1 cellular context compared by ENCODE assay signal in the genomic region with DNA sequence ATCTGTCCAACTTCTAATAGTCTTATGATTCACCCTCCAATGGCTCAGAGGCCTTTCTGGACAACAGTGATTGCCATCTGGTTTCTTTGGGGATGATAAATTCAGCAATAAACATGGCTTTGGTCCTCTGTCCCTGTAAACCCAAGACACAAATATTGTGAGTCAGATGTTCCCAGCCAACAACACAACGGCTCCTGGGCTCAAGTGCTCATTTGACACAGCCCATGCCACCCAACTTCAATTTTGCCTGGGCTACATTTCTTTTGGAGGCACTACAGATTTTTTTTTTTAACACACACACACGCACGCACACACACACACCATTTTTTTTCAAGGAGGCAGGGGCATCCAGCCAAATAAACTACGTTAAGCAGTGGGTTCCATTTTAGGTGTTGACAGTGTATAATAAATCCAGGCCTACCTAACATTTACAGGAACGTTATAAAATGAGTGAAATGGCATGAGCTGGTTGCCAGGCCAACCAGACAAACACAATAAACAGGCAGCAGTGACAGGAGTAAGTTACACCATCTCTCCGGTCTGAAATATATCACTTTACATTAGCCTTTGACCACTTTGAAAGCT.
A peak's percentile ranks its signal among the peaks of the same experiment; 100 is the strongest.
TF ChIP-seq lines count a peak whose summit lies in the region.

No MANE protein-coding gene starts in this region.

TF ChIP-seq in HEK293, 187 proteins besides CTCF, POLR2A, EP300 and RAD21 (continued from another document and continues in another):
- TF ChIP-seq, protein P1, sequence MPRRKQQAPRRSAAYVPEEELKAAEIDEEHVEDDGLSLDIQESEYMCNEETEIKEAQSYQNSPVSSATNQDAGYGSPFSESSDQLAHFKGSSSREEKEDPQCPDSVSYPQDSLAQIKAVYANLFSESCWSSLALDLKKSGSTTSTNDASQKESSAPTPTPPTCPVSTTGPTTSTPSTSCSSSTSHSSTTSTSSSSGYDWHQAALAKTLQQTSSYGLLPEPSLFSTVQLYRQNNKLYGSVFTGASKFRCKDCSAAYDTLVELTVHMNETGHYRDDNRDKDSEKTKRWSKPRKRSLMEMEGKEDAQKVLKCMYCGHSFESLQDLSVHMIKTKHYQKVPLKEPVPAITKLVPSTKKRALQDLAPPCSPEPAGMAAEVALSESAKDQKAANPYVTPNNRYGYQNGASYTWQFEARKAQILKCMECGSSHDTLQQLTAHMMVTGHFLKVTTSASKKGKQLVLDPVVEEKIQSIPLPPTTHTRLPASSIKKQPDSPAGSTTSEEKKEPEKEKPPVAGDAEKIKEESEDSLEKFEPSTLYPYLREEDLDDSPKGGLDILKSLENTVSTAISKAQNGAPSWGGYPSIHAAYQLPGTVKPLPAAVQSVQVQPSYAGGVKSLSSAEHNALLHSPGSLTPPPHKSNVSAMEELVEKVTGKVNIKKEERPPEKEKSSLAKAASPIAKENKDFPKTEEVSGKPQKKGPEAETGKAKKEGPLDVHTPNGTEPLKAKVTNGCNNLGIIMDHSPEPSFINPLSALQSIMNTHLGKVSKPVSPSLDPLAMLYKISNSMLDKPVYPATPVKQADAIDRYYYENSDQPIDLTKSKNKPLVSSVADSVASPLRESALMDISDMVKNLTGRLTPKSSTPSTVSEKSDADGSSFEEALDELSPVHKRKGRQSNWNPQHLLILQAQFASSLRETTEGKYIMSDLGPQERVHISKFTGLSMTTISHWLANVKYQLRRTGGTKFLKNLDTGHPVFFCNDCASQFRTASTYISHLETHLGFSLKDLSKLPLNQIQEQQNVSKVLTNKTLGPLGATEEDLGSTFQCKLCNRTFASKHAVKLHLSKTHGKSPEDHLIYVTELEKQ (tag by site-specific recombination; IDR thresholded peaks at IDR 0.05; ENCODE audit: borderline replicate concordance): peak; percentile 70
- no peak for TF ChIP-seq ZNF26 (tag by site-specific recombination; IDR thresholded peaks at IDR 0.05)
- TF ChIP-seq, protein P2, sequence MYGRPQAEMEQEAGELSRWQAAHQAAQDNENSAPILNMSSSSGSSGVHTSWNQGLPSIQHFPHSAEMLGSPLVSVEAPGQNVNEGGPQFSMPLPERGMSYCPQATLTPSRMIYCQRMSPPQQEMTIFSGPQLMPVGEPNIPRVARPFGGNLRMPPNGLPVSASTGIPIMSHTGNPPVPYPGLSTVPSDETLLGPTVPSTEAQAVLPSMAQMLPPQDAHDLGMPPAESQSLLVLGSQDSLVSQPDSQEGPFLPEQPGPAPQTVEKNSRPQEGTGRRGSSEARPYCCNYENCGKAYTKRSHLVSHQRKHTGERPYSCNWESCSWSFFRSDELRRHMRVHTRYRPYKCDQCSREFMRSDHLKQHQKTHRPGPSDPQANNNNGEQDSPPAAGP (tag by site-specific recombination; IDR thresholded peaks at IDR 0.05): no peak
- no peak for TF ChIP-seq ZNF23 (tag by site-specific recombination; IDR thresholded peaks at IDR 0.05; ENCODE audit: borderline replicate concordance)
- no peak for TF ChIP-seq ZNF529 (tag by site-specific recombination; IDR thresholded peaks at IDR 0.05; ENCODE audit: insufficient replicate concordance)
- peak; percentile 85; the same call in 1 of the 2 replicates for TF ChIP-seq KLF7 (tag by site-specific recombination; IDR thresholded peaks at IDR 0.05; ENCODE audit: borderline replicate concordance)
- TF ChIP-seq, protein P3, sequence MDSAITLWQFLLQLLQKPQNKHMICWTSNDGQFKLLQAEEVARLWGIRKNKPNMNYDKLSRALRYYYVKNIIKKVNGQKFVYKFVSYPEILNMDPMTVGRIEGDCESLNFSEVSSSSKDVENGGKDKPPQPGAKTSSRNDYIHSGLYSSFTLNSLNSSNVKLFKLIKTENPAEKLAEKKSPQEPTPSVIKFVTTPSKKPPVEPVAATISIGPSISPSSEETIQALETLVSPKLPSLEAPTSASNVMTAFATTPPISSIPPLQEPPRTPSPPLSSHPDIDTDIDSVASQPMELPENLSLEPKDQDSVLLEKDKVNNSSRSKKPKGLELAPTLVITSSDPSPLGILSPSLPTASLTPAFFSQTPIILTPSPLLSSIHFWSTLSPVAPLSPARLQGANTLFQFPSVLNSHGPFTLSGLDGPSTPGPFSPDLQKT (IDR thresholded peaks at IDR 0.05; ENCODE audit: borderline replicate concordance, low read depth, low read length): no peak
- peak; percentile 76 for TF ChIP-seq ZNF18 (tag by site-specific recombination; IDR thresholded peaks at IDR 0.05)
- 0 out of 2 replicates have a peak, but pooled peaks have one; percentile 20 for TF ChIP-seq KLF9 (tag by site-specific recombination; IDR thresholded peaks at IDR 0.05; ENCODE audit: low read depth)
- no peak for TF ChIP-seq PRDM1 (tag by site-specific recombination; IDR thresholded peaks at IDR 0.05)
- TF ChIP-seq ZNF521 (tag by site-specific recombination; IDR thresholded peaks at IDR 0.05): no peak
- no peak for TF ChIP-seq ZSCAN23 (tag by site-specific recombination; IDR thresholded peaks at IDR 0.05)
- no peak for TF ChIP-seq ZNF341 (tag by site-specific recombination; IDR thresholded peaks at IDR 0.05; ENCODE audit: low read depth)
- peak; percentile 58 for TF ChIP-seq ZNF335 (tag by site-specific recombination; conservative IDR thresholded peaks at IDR 0.05)
- no peak for TF ChIP-seq ZNF184 (tag by site-specific recombination; IDR thresholded peaks at IDR 0.05)
- no peak for TF ChIP-seq GLIS2 (tag by site-specific recombination; IDR thresholded peaks at IDR 0.05)
- TF ChIP-seq ZNF148 (tag by site-specific recombination; IDR thresholded peaks at IDR 0.05; ENCODE audit: borderline replicate concordance): no peak
- TF ChIP-seq ZFP69B (tag by site-specific recombination; IDR thresholded peaks at IDR 0.05): peak; percentile 28; the same call in 1 of the 2 replicates
- TF ChIP-seq, protein P4, sequence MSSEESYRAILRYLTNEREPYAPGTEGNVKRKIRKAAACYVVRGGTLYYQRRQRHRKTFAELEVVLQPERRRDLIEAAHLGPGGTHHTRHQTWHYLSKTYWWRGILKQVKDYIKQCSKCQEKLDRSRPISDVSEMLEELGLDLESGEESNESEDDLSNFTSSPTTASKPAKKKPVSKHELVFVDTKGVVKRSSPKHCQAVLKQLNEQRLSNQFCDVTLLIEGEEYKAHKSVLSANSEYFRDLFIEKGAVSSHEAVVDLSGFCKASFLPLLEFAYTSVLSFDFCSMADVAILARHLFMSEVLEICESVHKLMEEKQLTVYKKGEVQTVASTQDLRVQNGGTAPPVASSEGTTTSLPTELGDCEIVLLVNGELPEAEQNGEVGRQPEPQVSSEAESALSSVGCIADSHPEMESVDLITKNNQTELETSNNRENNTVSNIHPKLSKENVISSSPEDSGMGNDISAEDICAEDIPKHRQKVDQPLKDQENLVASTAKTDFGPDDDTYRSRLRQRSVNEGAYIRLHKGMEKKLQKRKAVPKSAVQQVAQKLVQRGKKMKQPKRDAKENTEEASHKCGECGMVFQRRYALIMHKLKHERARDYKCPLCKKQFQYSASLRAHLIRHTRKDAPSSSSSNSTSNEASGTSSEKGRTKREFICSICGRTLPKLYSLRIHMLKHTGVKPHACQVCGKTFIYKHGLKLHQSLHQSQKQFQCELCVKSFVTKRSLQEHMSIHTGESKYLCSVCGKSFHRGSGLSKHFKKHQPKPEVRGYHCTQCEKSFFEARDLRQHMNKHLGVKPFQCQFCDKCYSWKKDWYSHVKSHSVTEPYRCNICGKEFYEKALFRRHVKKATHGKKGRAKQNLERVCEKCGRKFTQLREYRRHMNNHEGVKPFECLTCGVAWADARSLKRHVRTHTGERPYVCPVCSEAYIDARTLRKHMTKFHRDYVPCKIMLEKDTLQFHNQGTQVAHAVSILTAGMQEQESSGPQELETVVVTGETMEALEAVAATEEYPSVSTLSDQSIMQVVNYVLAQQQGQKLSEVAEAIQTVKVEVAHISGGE (tag by site-specific recombination; conservative IDR thresholded peaks at IDR 0.05; ENCODE audit: low read depth): no peak
- no peak for TF ChIP-seq ZNF292 (tag by site-specific recombination; IDR thresholded peaks at IDR 0.05; ENCODE audit: borderline replicate concordance, low read depth)
- TF ChIP-seq, protein P5, sequence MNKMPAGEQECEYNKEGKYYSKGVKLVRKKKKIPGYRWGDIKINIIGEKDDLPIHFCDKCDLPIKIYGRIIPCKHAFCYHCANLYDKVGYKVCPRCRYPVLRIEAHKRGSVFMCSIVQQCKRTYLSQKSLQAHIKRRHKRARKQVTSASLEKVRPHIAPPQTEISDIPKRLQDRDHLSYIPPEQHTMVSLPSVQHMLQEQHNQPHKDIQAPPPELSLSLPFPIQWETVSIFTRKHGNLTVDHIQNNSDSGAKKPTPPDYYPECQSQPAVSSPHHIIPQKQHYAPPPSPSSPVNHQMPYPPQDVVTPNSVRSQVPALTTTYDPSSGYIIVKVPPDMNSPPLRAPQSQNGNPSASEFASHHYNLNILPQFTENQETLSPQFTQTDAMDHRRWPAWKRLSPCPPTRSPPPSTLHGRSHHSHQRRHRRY (tag by site-specific recombination; IDR thresholded peaks at IDR 0.05): no peak
- TF ChIP-seq RBAK (tag by site-specific recombination; IDR thresholded peaks at IDR 0.05): no peak
- TF ChIP-seq, protein P6, sequence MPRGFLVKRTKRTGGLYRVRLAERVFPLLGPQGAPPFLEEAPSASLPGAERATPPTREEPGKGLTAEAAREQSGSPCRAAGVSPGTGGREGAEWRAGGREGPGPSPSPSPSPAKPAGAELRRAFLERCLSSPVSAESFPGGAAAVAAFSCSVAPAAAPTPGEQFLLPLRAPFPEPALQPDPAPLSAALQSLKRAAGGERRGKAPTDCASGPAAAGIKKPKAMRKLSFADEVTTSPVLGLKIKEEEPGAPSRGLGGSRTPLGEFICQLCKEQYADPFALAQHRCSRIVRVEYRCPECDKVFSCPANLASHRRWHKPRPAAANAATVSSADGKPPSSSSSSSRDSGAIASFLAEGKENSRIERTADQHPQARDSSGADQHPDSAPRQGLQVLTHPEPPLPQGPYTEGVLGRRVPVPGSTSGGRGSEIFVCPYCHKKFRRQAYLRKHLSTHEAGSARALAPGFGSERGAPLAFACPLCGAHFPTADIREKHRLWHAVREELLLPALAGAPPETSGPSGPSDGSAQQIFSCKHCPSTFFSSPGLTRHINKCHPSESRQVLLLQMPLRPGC (tag by site-specific recombination; IDR thresholded peaks at IDR 0.05): peak; percentile 64; the same call in 1 of the 2 replicates
- TF ChIP-seq ZNF280C (tag by site-specific recombination; IDR thresholded peaks at IDR 0.05): no peak
